Comparison of ENCODE assay signal across 12 cellular contexts in the genomic region with DNA sequence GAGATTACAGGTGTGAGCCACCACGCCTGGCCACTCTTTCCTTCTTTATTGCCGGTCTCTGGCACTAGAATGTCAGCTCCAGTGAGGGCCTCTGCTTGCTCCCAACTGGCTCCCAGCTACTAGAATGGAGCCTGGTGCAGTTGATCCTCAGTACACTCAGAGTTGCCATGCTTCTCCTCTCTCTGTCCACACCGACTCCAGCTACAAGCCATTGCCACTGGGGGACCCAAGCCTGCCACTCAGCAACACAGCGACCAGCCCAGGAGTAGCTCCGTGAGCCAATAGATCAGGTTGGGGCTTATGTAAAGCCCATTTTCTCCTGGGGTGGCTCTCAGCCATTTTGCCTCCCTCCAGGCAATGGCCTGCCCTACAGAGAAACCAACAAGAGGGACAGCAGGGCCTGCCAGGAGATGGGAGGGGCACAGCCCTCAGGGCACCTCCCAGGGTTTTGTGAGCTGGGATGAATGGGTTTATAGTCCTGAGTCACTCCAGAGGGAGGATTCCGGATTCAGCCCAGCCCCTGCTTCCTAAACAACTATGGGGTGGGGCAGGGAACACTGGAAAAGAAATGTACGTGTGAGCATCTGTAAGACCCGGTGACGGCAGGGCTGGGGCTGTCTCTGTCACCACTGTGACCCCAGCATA. TPM values are rescaled to one million over a fixed set of nuclear protein-coding genes. Genes with fewer than 3 reads are reported as not detected.
DNase-seq lines count a peak whose midpoint lies in the region; ATAC-seq, FAIRE-seq and TF ChIP-seq lines count a peak whose summit lies in the region.
"Had no signal": no experiment of that assay in that cellular context is flagged by ENCODE, and none has a peak within 500 bp of the region (broad histone marks: within the 10 kb centered on the region; RNA-seq: fewer than 3 reads in every experiment).

No MANE protein-coding gene starts in this region.

- TF ChIP-seq POLR2A in stomach (IDR thresholded peaks at IDR 0.05) (no peak), GM12892 (IDR thresholded peaks at IDR 0.05; ENCODE audit: low read depth, low read length) (no peak)

- 85% methylated on average over 9 of the region's 9 CpGs for WGBS in hepatocyte (ENCODE audit: low lambda C conversion rate, missing lambda C conversion rate)
- 84 to 94% (median 85%) methylated on average over 9 of the region's 9 CpGs for WGBS in stomach, 5 donors

- no peaks in the 10 kb centered on the region for H3K27me3 ChIP-seq in hepatocyte
- no peaks in the 10 kb centered on the region for H3K27me3 ChIP-seq in stomach

- H3K36me3 ChIP-seq in hepatocyte (replicated peaks; ENCODE audit: insufficient read depth, low read depth), result no peaks in the 10 kb centered on the region
- peaks cover 0 to 7% (median 6%) of the 10 kb centered on the region in 4 donors for H3K36me3 ChIP-seq in stomach

- H3K4me1 ChIP-seq in hepatocyte (ENCODE audit: insufficient read depth) (no peaks in the 10 kb centered on the region), stomach (peaks cover 0 to 11% (median 1%) of the 10 kb centered on the region in 4 donors)

- peak; percentile 45 for DNase-seq in left cardiac atrium
- DNase-seq in Right ventricle myocardium inferior (ENCODE audit: missing footprints), result no peak
- DNase-seq in T1000 (lab: John Stamatoyannopoulos, UW), result peak; percentile 82
- peak; percentile 49 for DNase-seq in hepatocyte (ENCODE audit: low spot score)
- no peak for DNase-seq in stomach
- no peak for DNase-seq in D341Med (ENCODE audit: low spot score)
- DNase-seq in effector CD8-positive, alpha-beta T cell (lab: John Stamatoyannopoulos, UW), result no peak
- no peak for DNase-seq in GM12892 (ENCODE audit: insufficient read length)
- DNase-seq: activated effector memory CD4-positive, alpha-beta T cell treated with Interleukin-2 at 50 U/mL for 16 hours; KBM-7; kidney glomerular epithelial cell had no signal

- ATAC-seq in left cardiac atrium, result peak in 1 of 2 donors; percentile 55
- ATAC-seq in Right ventricle myocardium inferior, result no peak

- intact Hi-C loops in left cardiac atrium (cut with DNase I), result no loop called here
- intact Hi-C loops in Right ventricle myocardium inferior (cut with DNase I), result no loop called here
- intact Hi-C loops in stomach (cut with DNase I; ENCODE audit: low total_unique reads), result no loop called here

- no peak overlapping the region for H3K4me2 ChIP-seq in hepatocyte

- no peak overlapping the region for H2AFZ ChIP-seq in hepatocyte

- H3K4me3 ChIP-seq in hepatocyte (no peak overlapping the region), stomach (no peak overlapping the region)

- H4K20me1 ChIP-seq in hepatocyte (ENCODE audit: insufficient read depth, poor library complexity, severe bottlenecking), result no peaks in the 10 kb centered on the region

- no peak for TF ChIP-seq EP300 in stomach (IDR thresholded peaks at IDR 0.05)

- no peak for FAIRE-seq in GM12892 (lab: Jason Lieb, UNC)

- H3K27ac ChIP-seq in hepatocyte (no peak overlapping the region), stomach (no peak overlapping the region)
- H3K27ac ChIP-seq: VCaP had no signal

- H3K9me2 ChIP-seq in hepatocyte (replicated peaks; ENCODE audit: insufficient read depth), result no peaks in the 10 kb centered on the region

- H3K9me3 ChIP-seq in hepatocyte (ENCODE audit: low read depth), result no peaks in the 10 kb centered on the region
- no peaks in the 10 kb centered on the region for H3K9me3 ChIP-seq in stomach

- H3K79me2 ChIP-seq in hepatocyte, result no peaks in the 10 kb centered on the region

- TF ChIP-seq CTCF in hepatocyte (IDR thresholded peaks at IDR 0.05; ENCODE audit: poor library complexity) (no peak), stomach (IDR thresholded peaks at IDR 0.05) (no peak)

RNA-seq across cellular contexts. Expression of a gene that starts 36.5 kb away (rescaled TPM):
- total RNA-seq in left cardiac atrium, result 10 to 100 TPM; 19.1 to 27.1 TPM
- total RNA-seq in Right ventricle myocardium inferior, result 24.5 TPM
- 11.2 and 15.1 TPM in 2 replicates for total RNA-seq in hepatocyte
- 15.0 and 15.2 TPM in 2 replicates for polyA plus RNA-seq in hepatocyte
- total RNA-seq in stomach, result 10 to 100 TPM in 1 of 5 donors, 1 to 10 TPM in 3, under 1 TPM in 1; under 0.01 to 27.5 (median 3.7) TPM
- 1 to 10 TPM; 2.9 to 5.5 (median 4.9) TPM for polyA plus RNA-seq in stomach
- polyA plus RNA-seq in GM12892 (2012; ENCODE audit: missing spikeins), result 6.1 TPM

RNA-seq across cellular contexts. Expression of a gene that starts 40.8 kb away (rescaled TPM):
- total RNA-seq in left cardiac atrium (10 to 100 TPM; 48.4 to 91.7 TPM), Right ventricle myocardium inferior (49.0 TPM), hepatocyte (57.3 and 68.9 TPM in 2 replicates), stomach (100 to 1,000 TPM in 3 of 5 donors, 10 to 100 TPM in 2; 48.4 to 280 (median 119) TPM)
- polyA plus RNA-seq in hepatocyte (86.0 and 92.6 TPM in 2 replicates), stomach (100 to 1,000 TPM in 1 of 3 donors, 10 to 100 TPM in 2; 62.8 to 149 (median 76.0) TPM)
- 85.7 TPM for polyA plus RNA-seq in GM12892 (2012; ENCODE audit: missing spikeins)

RNA-seq across cellular contexts. Expression of a gene that starts 49.8 kb away (rescaled TPM):
- total RNA-seq in left cardiac atrium, result 1 to 10 TPM in 1 of 2 donors, under 1 TPM in 1; 0.47 to 1.0 TPM
- total RNA-seq in Right ventricle myocardium inferior, result 0.65 TPM
- total RNA-seq in hepatocyte, result 0.40 and 1.9 TPM in 2 replicates
- polyA plus RNA-seq in hepatocyte, result 0.59 and 1.4 TPM in 2 replicates
- 1 to 10 TPM in 1 of 5 donors, under 1 TPM in 1, not detected in 3; 0.92 to 1.6 TPM for total RNA-seq in stomach
- 1 to 10 TPM; 1.9 to 5.2 (median 4.9) TPM for polyA plus RNA-seq in stomach
- polyA plus RNA-seq in GM12892 (2012; ENCODE audit: missing spikeins), result 3.5 TPM

RNA-seq across cellular contexts. Expression of a gene that starts 51.2 kb away (rescaled TPM):
- total RNA-seq in left cardiac atrium (10 to 100 TPM; 13.0 to 16.3 TPM), Right ventricle myocardium inferior (30.6 TPM), hepatocyte (3.4 and 7.8 TPM in 2 replicates), stomach (10 to 100 TPM in 2 of 5 donors, 1 to 10 TPM in 2, not detected in 1; 2.0 to 37.3 (median 10.6) TPM)
- polyA plus RNA-seq in hepatocyte (12.2 and 14.8 TPM in 2 replicates), stomach (1 to 10 TPM; 4.7 to 9.3 (median 7.9) TPM)
- 5.9 TPM for polyA plus RNA-seq in GM12892 (2012; ENCODE audit: missing spikeins)

RNA-seq across cellular contexts. Expression of a gene that starts 53.9 kb away (rescaled TPM):
- 10 to 100 TPM in 1 of 2 donors, 1 to 10 TPM in 1; 5.2 to 17.7 TPM for total RNA-seq in left cardiac atrium
- total RNA-seq in Right ventricle myocardium inferior, result 5.4 TPM
- total RNA-seq in hepatocyte, result not detected in 2 replicates
- 0.10 TPM in 1 of 2 replicates, not detected in the other for polyA plus RNA-seq in hepatocyte
- 1 to 10 TPM; 1.3 to 5.8 (median 2.0) TPM for total RNA-seq in stomach
- 1 to 10 TPM in 2 of 3 donors, under 1 TPM in 1; 0.60 to 3.2 (median 2.9) TPM for polyA plus RNA-seq in stomach
- not detected for polyA plus RNA-seq in GM12892 (2012; ENCODE audit: missing spikeins)

Comparison
In these comparisons a context has a peak if more than half of its experiments do, and no peak if none do; other contexts are left out.
1. DNase-seq: peak in left cardiac atrium (single experiment), T1000 (single experiment) and hepatocyte (single experiment); none in Right ventricle myocardium inferior (single experiment), stomach (single experiment), D341Med (single experiment), effector CD8-positive, alpha-beta T cell (single experiment) and GM12892 (single experiment).